9 cellular contexts compared by ENCODE assay signal in the genomic region with DNA sequence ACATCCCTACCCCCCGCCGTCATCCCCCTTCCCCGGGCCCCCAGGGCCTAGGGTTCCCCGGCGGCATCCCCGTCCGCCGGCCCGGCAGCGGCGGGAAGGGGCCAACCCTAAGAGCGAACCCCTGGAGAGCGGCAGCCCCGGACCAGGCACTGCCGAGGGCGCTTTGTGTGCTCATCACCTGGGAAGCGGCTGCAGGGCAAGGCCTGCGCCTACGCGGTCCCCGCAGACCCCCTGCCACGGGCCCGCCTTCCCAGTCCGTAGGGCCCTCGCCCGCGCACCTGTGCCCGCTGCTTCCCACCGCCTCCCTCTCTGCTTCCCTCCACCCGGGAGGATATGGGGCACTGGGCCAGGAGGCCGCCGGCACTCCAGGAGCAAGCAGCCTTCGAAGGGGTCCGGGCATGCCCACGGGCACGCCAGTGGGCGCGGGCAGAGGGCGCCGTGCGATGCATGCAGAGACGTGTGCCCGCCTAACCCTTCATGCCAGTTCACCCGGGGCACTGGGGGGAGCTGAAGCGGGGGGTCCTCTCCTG. TPM values are rescaled to one million over a fixed set of nuclear protein-coding genes. Genes with fewer than 3 reads are reported as not detected.
DNase-seq lines count a peak whose midpoint lies in the region; ATAC-seq and TF ChIP-seq lines count a peak whose summit lies in the region.
"Had no signal": no experiment of that assay in that cellular context is flagged by ENCODE, and none has a peak within 500 bp of the region (broad histone marks: within the 10 kb centered on the region; RNA-seq: fewer than 3 reads in every experiment).

No MANE protein-coding gene starts in this region.

- ATAC-seq in HG02763 (IDR thresholded peaks at IDR 0.05; ENCODE audit: unreplicated experiment) (peak; percentile 1), GM19467 (IDR thresholded peaks at IDR 0.05; ENCODE audit: unreplicated experiment) (no peak)

- H3K36me3 ChIP-seq in CD4-positive, alpha-beta memory T cell (ENCODE audit: insufficient read depth, low read length) = peaks cover 12% of the 10 kb centered on the region
- H3K36me3 ChIP-seq in ascending aorta (peaks cover 33 to 60% of the 10 kb centered on the region in 2 donors), mesodermal cell (ENCODE audit: control insufficient read depth, insufficient read depth, low read length) (peaks cover 14% of the 10 kb centered on the region)

- peak overlapping the region in 4 of 7 donors; percentile 95 for H3K27ac Mint-ChIP-seq in CD4-positive, alpha-beta memory T cell

- intact Hi-C loops in CD4-positive, alpha-beta memory T cell (cut with micrococcal nuclease) = loop anchor here (1.0 to 10.0 kb wide), 3 partner anchors 7 to 397 kb away; a partner anchor contains a TSS
- intact Hi-C loops in ascending aorta (cut with DNase I) = loop anchor here (10.0 kb wide), 1 partner anchor 897 kb away; a partner anchor contains a TSS

- H3K4me3 ChIP-seq in CD4-positive, alpha-beta memory T cell (ENCODE audit: low read length in 2 of 2) = peak overlapping the region in 1 of 2 donors; percentile 59
- H3K4me3 ChIP-seq in ascending aorta (peak overlapping the region; percentile 64 to 91), mesodermal cell (ENCODE audit: extremely low read depth, insufficient read depth, low read length, poor library complexity, severe bottlenecking) (peak overlapping the region; percentile 62)

- peak overlapping the region; percentile 92 for H3K27ac ChIP-seq in CD4-positive, alpha-beta memory T cell (ENCODE audit: low read depth, low read length)
- peak overlapping the region; percentile 97 for H3K27ac ChIP-seq in ascending aorta
- H3K27ac ChIP-seq in mesodermal cell (ENCODE audit: low read depth, low read length, severe bottlenecking) = no peak overlapping the region
- H3K27ac ChIP-seq: parathyroid adenoma had no signal

- POLR2A ChIA-PET in CD4-positive, alpha-beta memory T cell (lab: Charles Lee; ENCODE audit: partially characterized antibody) = interaction anchor here (1.1 to 4.6 kb wide), 2 partner anchors 11 to 44 kb away, joined by 14 to 22 read pairs; no protein-coding TSS in a partner anchor

- no peaks in the 10 kb centered on the region for H3K9me3 Mint-ChIP-seq in CD4-positive, alpha-beta memory T cell

- DNase-seq in CD4-positive, alpha-beta memory T cell = peak in 1 of 5 donors; percentile 24
- DNase-seq in ascending aorta (ENCODE audit: low spot score in 2 of 2) (no peak), DMS153 treated with DMSO at 0.1 percent for 48 hours (lab: John Stamatoyannopoulos, UW; ENCODE audit: unreplicated experiment) (no peak), UCSD-AML1 (lab: John Stamatoyannopoulos, UW; ENCODE audit: unreplicated experiment) (no peak), NCI-H1092 (lab: John Stamatoyannopoulos, UW) (no peak)

- peaks cover 4 to 24% of the 10 kb centered on the region in 2 donors for H3K36me3 Mint-ChIP-seq in CD4-positive, alpha-beta memory T cell

- H3K4me3 Mint-ChIP-seq in CD4-positive, alpha-beta memory T cell = peak overlapping the region; percentile 69 to 89 (median 84)

- no peaks in the 10 kb centered on the region for H3K27me3 Mint-ChIP-seq in CD4-positive, alpha-beta memory T cell

- no peaks in the 10 kb centered on the region for H3K27me3 ChIP-seq in CD4-positive, alpha-beta memory T cell (ENCODE audit: insufficient read depth, low read length)
- no peaks in the 10 kb centered on the region for H3K27me3 ChIP-seq in ascending aorta

- H3K9me3 ChIP-seq in CD4-positive, alpha-beta memory T cell (ENCODE audit: control insufficient read depth in 1 of 2, low read length in 2 of 2) = no peaks in the 10 kb centered on the region
- H3K9me3 ChIP-seq in ascending aorta = no peaks in the 10 kb centered on the region
- no peaks in the 10 kb centered on the region for H3K9me3 ChIP-seq in mesodermal cell (ENCODE audit: control insufficient read depth, low read length)

- TF ChIP-seq CTCF in ascending aorta (IDR thresholded peaks at IDR 0.05) = no peak

- peaks cover 3 to 39% (median 25%) of the 10 kb centered on the region in 4 donors for H3K4me1 Mint-ChIP-seq in CD4-positive, alpha-beta memory T cell

- CTCF ChIA-PET in CD4-positive, alpha-beta memory T cell (lab: Charles Lee; ENCODE audit: partially characterized antibody) = no interaction called here

- peaks cover 44% of the 10 kb centered on the region for H3K4me1 ChIP-seq in CD4-positive, alpha-beta memory T cell (ENCODE audit: insufficient read depth, low read length)
- H3K4me1 ChIP-seq in ascending aorta (peaks cover 2 to 9% of the 10 kb centered on the region in 2 donors), mesodermal cell (ENCODE audit: control insufficient read depth, insufficient read depth, low read length, poor library complexity, severe bottlenecking) (peaks cover 18% of the 10 kb centered on the region)
- H3K4me1 ChIP-seq: parathyroid adenoma had no signal

- 4 to 18% methylated on average over 16 to 22 of the region's 45 CpGs for WGBS in mesodermal cell (ENCODE audit: insufficient coverage in 2 of 2), 2 experiments

RNA-seq across cellular contexts. Expression of a gene that starts 2.6 kb away (rescaled TPM):
- 100 to 1,000 TPM; 839 to 871 TPM for total RNA-seq in CD4-positive, alpha-beta memory T cell
- 100 to 1,000 TPM in 1 of 2 donors, 10 to 100 TPM in 1; 87.4 to 683 TPM for polyA plus RNA-seq in CD4-positive, alpha-beta memory T cell
- total RNA-seq in ascending aorta = 6,152 TPM
- polyA plus RNA-seq in mesodermal cell (2013, experiment 1 of 2) = 684 TPM
- polyA plus RNA-seq in mesodermal cell (2013, experiment 2 of 2) = 564 TPM

RNA-seq across cellular contexts. Expression of a gene that starts 7.3 kb away (rescaled TPM):
- total RNA-seq in CD4-positive, alpha-beta memory T cell = 10 to 100 TPM; 84.3 to 88.7 TPM
- 10 to 100 TPM; 30.3 to 38.2 TPM for polyA plus RNA-seq in CD4-positive, alpha-beta memory T cell
- total RNA-seq in ascending aorta = 86.3 TPM
- polyA plus RNA-seq in mesodermal cell (2013, experiment 1 of 2) = 86.7 TPM
- 71.3 TPM for polyA plus RNA-seq in mesodermal cell (2013, experiment 2 of 2)

RNA-seq across cellular contexts. Expression of a gene that starts 26.3 kb away (rescaled TPM):
- total RNA-seq in CD4-positive, alpha-beta memory T cell = 1,000 to 10,000 TPM; 5,157 to 5,386 TPM
- 1,000 to 10,000 TPM; 4,018 to 5,740 TPM for polyA plus RNA-seq in CD4-positive, alpha-beta memory T cell
- 4,298 TPM for total RNA-seq in ascending aorta
- polyA plus RNA-seq in mesodermal cell (2013, experiment 1 of 2) = 3,353 TPM
- polyA plus RNA-seq in mesodermal cell (2013, experiment 2 of 2) = 3,098 TPM

RNA-seq across cellular contexts. Expression of a gene that starts 37.2 kb away (rescaled TPM):
- 10 to 100 TPM; 25.3 to 26.3 TPM for total RNA-seq in CD4-positive, alpha-beta memory T cell
- polyA plus RNA-seq in CD4-positive, alpha-beta memory T cell = 10 to 100 TPM; 14.0 to 16.2 TPM
- total RNA-seq in ascending aorta = 52.5 TPM
- polyA plus RNA-seq in mesodermal cell (2013, experiment 1 of 2) = 20.7 TPM
- 18.9 TPM for polyA plus RNA-seq in mesodermal cell (2013, experiment 2 of 2)

RNA-seq across cellular contexts. Expression of a gene that starts 39.5 kb away (rescaled TPM):
- 100 to 1,000 TPM; 139 to 141 TPM for total RNA-seq in CD4-positive, alpha-beta memory T cell
- polyA plus RNA-seq in CD4-positive, alpha-beta memory T cell = 10 to 100 TPM; 47.3 to 48.2 TPM
- 33.4 TPM for total RNA-seq in ascending aorta
- 38.4 TPM for polyA plus RNA-seq in mesodermal cell (2013, experiment 1 of 2)
- polyA plus RNA-seq in mesodermal cell (2013, experiment 2 of 2) = 28.4 TPM
